Comparison of ENCODE assay signal across 8 cellular contexts in the genomic region with DNA sequence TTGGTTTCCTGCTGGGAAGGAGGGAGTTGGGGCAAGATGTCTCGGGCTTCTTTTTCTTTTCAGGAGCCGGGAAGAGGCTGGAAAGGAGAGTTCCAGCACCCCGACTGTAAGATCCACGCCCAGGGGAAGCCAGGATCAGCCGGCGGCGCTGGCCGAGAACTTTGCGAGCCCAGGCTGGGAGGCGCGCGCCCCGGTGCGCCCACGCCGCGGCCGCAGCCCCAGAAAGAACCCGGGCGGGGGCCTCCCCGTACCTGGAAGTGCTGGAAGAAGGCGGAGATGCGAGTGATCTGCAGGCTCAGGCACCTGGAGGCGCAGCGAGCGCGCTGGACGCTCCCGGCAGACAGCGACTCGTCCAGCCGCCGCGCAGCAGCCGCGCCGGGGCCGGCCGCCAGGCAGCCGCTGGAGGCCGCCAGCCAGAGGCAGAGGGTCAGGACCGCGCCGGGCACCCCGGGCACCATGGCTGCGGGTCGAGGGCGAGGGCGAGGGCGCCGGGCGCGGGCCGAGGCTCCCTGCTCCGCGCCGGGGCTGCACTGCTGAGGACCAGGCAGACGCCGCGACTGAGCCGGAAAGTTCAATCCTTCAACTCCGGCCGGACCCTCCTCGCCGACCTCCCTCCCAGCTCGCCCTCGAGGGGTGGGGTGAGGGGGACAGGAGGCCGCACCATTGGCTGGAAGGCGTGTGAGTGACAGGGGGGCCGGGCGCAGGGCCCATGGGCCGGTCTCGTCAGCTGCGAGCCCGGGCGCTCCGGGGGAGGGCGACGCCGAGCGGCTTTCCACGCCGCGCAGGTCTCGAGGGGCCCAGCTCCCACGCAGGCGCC. TPM values are rescaled to one million over a fixed set of nuclear protein-coding genes. Genes with fewer than 3 reads are reported as not detected.
DNase-seq lines count a peak whose midpoint lies in the region; ATAC-seq and TF ChIP-seq lines count a peak whose summit lies in the region.

A gene with protein sequence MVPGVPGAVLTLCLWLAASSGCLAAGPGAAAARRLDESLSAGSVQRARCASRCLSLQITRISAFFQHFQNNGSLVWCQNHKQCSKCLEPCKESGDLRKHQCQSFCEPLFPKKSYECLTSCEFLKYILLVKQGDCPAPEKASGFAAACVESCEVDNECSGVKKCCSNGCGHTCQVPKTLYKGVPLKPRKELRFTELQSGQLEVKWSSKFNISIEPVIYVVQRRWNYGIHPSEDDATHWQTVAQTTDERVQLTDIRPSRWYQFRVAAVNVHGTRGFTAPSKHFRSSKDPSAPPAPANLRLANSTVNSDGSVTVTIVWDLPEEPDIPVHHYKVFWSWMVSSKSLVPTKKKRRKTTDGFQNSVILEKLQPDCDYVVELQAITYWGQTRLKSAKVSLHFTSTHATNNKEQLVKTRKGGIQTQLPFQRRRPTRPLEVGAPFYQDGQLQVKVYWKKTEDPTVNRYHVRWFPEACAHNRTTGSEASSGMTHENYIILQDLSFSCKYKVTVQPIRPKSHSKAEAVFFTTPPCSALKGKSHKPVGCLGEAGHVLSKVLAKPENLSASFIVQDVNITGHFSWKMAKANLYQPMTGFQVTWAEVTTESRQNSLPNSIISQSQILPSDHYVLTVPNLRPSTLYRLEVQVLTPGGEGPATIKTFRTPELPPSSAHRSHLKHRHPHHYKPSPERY (minus strand): TSS at position 559 of the 817 bp plus-strand sequence. CDS start 101 bp downstream, at position 458.

- peaks cover 31% of the 10 kb centered on the region for H3K27me3 ChIP-seq in neural cell (ENCODE audit: insufficient read depth, low read depth, low read length)
- H3K27me3 ChIP-seq in Karpas-422 (ENCODE audit: low read length), result no peaks in the 10 kb centered on the region

- TF ChIP-seq CTCF in neural cell (IDR thresholded peaks at IDR 0.05; ENCODE audit: poor library complexity, severe bottlenecking), result no peak

- no peaks in the 10 kb centered on the region for H3K9me3 ChIP-seq in neural cell (ENCODE audit: low read length)
- no peaks in the 10 kb centered on the region for H3K9me3 ChIP-seq in Karpas-422 (ENCODE audit: low read length)

- H3K27ac ChIP-seq in neural cell (ENCODE audit: low read length), result no peak within 1 kb of the TSS
- H3K27ac ChIP-seq in Karpas-422 (ENCODE audit: low read length), result no peak within 1 kb of the TSS

- H3F3A ChIP-seq in neural cell (ENCODE audit: insufficient read depth, low read length, poor library complexity, severe bottlenecking), result no peaks in the 10 kb centered on the region

- no peak within 1 kb of the TSS for H2AFZ ChIP-seq in neural cell (ENCODE audit: low read depth, low read length)
- H2AFZ ChIP-seq in Karpas-422 (ENCODE audit: low read length), result no peak within 1 kb of the TSS

- H3K36me3 ChIP-seq in neural cell (ENCODE audit: insufficient read depth, low read length) (no peaks in the 10 kb centered on the region), Karpas-422 (ENCODE audit: insufficient read depth, low read length) (no peaks in the 10 kb centered on the region)

- no peak for TF ChIP-seq RAD21 in neural cell (conservative IDR thresholded peaks at IDR 0.05)

- peak within 1 kb of the TSS; percentile 70 for H3K4me3 ChIP-seq in neural cell (ENCODE audit: low read length)
- no peak within 1 kb of the TSS for H3K4me3 ChIP-seq in Karpas-422 (ENCODE audit: low read length)

- DNase-seq in Daoy (ENCODE audit: low read depth) (peak; percentile 34), NCI-H748 treated with DMSO at 0.1 percent for 48 hours (lab: John Stamatoyannopoulos, UW) (peak; percentile 47), Karpas-422 (no peak)
- DNase-seq in stimulated activated CD4-positive, alpha-beta T cell treated with anti-CD3 and anti-CD28 coated beads, Interleukin-2, amount 100 ng/mL, for 48 hours, result no peak
- DNase-seq in activated effector memory CD4-positive, alpha-beta T cell treated with anti-CD3 and anti-CD28 coated beads, Interleukin-2, amount 50 U/mL, for 16 hours, result no peak

- H3K4me2 ChIP-seq in neural cell (ENCODE audit: low read length) (peak within 1 kb of the TSS; percentile 30), Karpas-422 (ENCODE audit: low read depth, low read length, poor library complexity, severe bottlenecking) (no peak within 1 kb of the TSS)

- TF ChIP-seq EP300 in neural cell (conservative IDR thresholded peaks at IDR 0.05; ENCODE audit: poor library complexity, severe bottlenecking), result no peak

- H3K79me2 ChIP-seq in neural cell (replicated peaks; ENCODE audit: insufficient read depth, low read length) (no peaks in the 10 kb centered on the region), Karpas-422 (ENCODE audit: low read length) (no peaks in the 10 kb centered on the region)

- H3K9ac ChIP-seq in neural cell (ENCODE audit: low read length) (peak within 1 kb of the TSS; percentile 9), Karpas-422 (ENCODE audit: low read length) (no peak within 1 kb of the TSS)

- H3K4me1 ChIP-seq in Karpas-422 (ENCODE audit: low read length), result no peaks in the 10 kb centered on the region

- no peaks in the 10 kb centered on the region for H3K9me2 ChIP-seq in neural cell (ENCODE audit: insufficient read depth, low read length)
- H3K9me2 ChIP-seq in Karpas-422 (replicated peaks; ENCODE audit: insufficient read depth, low read length), result no peaks in the 10 kb centered on the region

- ATAC-seq in esophagus mucosa (peak; percentile 43), GM21576 (IDR thresholded peaks at IDR 0.05; ENCODE audit: unreplicated experiment) (no peak)

- H4K20me1 ChIP-seq in neural cell (ENCODE audit: insufficient read depth) (no peaks in the 10 kb centered on the region), Karpas-422 (ENCODE audit: insufficient read depth, low read depth, low read length) (no peaks in the 10 kb centered on the region)

TF ChIP-seq in neural cell, 6 proteins besides CTCF, POLR2A, EP300 and RAD21:
- TF ChIP-seq MXI1 (conservative IDR thresholded peaks at IDR 0.05; ENCODE audit: poor library complexity, severe bottlenecking), result no peak
- TF ChIP-seq POLR2AphosphoS5 (IDR thresholded peaks at IDR 0.05), result no peak
- TF ChIP-seq TAF1 (IDR thresholded peaks at IDR 0.05; ENCODE audit: low read depth), result no peak
- TF ChIP-seq SMC3 (conservative IDR thresholded peaks at IDR 0.05; ENCODE audit: poor library complexity), result no peak
- TF ChIP-seq EZH2 (IDR thresholded peaks at IDR 0.05; ENCODE audit: borderline replicate concordance, insufficient read depth, low read length, poor library complexity, severe bottlenecking), result no peak
- TF ChIP-seq, protein P1, sequence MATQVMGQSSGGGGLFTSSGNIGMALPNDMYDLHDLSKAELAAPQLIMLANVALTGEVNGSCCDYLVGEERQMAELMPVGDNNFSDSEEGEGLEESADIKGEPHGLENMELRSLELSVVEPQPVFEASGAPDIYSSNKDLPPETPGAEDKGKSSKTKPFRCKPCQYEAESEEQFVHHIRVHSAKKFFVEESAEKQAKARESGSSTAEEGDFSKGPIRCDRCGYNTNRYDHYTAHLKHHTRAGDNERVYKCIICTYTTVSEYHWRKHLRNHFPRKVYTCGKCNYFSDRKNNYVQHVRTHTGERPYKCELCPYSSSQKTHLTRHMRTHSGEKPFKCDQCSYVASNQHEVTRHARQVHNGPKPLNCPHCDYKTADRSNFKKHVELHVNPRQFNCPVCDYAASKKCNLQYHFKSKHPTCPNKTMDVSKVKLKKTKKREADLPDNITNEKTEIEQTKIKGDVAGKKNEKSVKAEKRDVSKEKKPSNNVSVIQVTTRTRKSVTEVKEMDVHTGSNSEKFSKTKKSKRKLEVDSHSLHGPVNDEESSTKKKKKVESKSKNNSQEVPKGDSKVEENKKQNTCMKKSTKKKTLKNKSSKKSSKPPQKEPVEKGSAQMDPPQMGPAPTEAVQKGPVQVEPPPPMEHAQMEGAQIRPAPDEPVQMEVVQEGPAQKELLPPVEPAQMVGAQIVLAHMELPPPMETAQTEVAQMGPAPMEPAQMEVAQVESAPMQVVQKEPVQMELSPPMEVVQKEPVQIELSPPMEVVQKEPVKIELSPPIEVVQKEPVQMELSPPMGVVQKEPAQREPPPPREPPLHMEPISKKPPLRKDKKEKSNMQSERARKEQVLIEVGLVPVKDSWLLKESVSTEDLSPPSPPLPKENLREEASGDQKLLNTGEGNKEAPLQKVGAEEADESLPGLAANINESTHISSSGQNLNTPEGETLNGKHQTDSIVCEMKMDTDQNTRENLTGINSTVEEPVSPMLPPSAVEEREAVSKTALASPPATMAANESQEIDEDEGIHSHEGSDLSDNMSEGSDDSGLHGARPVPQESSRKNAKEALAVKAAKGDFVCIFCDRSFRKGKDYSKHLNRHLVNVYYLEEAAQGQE (IDR thresholded peaks at IDR 0.05; ENCODE audit: borderline replicate concordance), result no peak

RNA-seq across cellular contexts. Expression of the gene that starts here (rescaled TPM):
- not detected in 2 replicates for total RNA-seq in Daoy (2014; rRNA removed; shearing (Covaris generic))
- 1.4 TPM for total RNA-seq in esophagus mucosa
- polyA plus RNA-seq in neural cell, result 0.72 and 1.4 TPM in 2 replicates
- 1.7 and 2.5 TPM in 2 replicates for polyA minus RNA-seq in neural cell
- total RNA-seq in Karpas-422 (2014; rRNA removed; shearing (Covaris generic); ENCODE audit: low replicate concordance), result not detected in 2 replicates

Comparison
In these comparisons a context has a peak if more than half of its experiments do, and no peak if none do; other contexts are left out.
1. Peak in DNase-seq in Daoy; RNA of the gene not detected or under 1 TPM.